26 cellular contexts compared by ENCODE assay signal in genomic region chr21:38909109-38909508, GRCh38.
DNase-seq lines count a peak whose midpoint lies in the region; ATAC-seq and TF ChIP-seq lines count a peak whose summit lies in the region.
"Had no signal": no experiment of that assay in that cellular context is flagged by ENCODE, and none has a peak within 500 bp of the region (broad histone marks: within the 10 kb centered on the region; RNA-seq: fewer than 3 reads in every experiment).

No MANE protein-coding gene starts in this region.

- H3K27me3 ChIP-seq in heart right ventricle (no peaks in the 10 kb centered on the region), hepatocyte (no peaks in the 10 kb centered on the region), gastrocnemius medialis (no peaks in the 10 kb centered on the region), uterus (no peaks in the 10 kb centered on the region)
- H3K27me3 ChIP-seq: upper lobe of left lung had no signal

- H3K79me2 ChIP-seq in hepatocyte: no peaks in the 10 kb centered on the region

- H3K27me3 Mint-ChIP-seq in immature natural killer cell (ENCODE audit: low read depth in 3 of 3): peaks cover 0 to 4% (median 1%) of the 10 kb centered on the region in 3 donors
- H3K27me3 Mint-ChIP-seq: activated CD4-positive, alpha-beta T cell treated with anti-CD3 and anti-CD28 coated beads, Interleukin-2, amount 10 ng/mL, durations not matched to agents 7 days and 5 days had no signal

- ATAC-seq in heart right ventricle: no peak
- no peak for ATAC-seq in left cardiac atrium
- ATAC-seq in gastrocnemius medialis: no peak
- no peak for ATAC-seq in GM21737 (IDR thresholded peaks at IDR 0.05; ENCODE audit: unreplicated experiment)
- ATAC-seq: GM12878 had no signal

- in situ Hi-C loops in gastrocnemius medialis (cut with MboI; ENCODE audit: low sequenced_read_pairs in 4 of 4): loop anchor here in 1 of 4 donors (10.0 kb wide), 1 partner anchor 84 kb away; no protein-coding TSS in a partner anchor

- H3K4me1 Mint-ChIP-seq in immature natural killer cell: no peaks in the 10 kb centered on the region
- H3K4me1 Mint-ChIP-seq: central memory CD8-positive, alpha-beta T cell; memory B cell had no signal

- H3K27ac ChIP-seq in heart right ventricle (peak overlapping the region; percentile 79 to 92 (median 86)), hepatocyte (peak overlapping the region; percentile 18), gastrocnemius medialis (peak overlapping the region; percentile 88 to 95 (median 92)), uterus (peak overlapping the region; percentile 87 to 88)
- H3K27ac ChIP-seq: C4-2B had no signal

- no peak overlapping the region for H3K4me3 Mint-ChIP-seq in immature natural killer cell
- H3K4me3 Mint-ChIP-seq: activated CD4-positive, alpha-beta T cell treated with anti-CD3 and anti-CD28 coated beads, Interleukin-2, amount 10 ng/mL, durations not matched to agents 7 days and 5 days; central memory CD8-positive, alpha-beta T cell; memory B cell; nephron progenitor cell; T-helper 1 cell treated with Interleukin-12 subunit alpha and Interleukin-12 subunit beta and Interleukin-4 antibody, amounts not matched to agents 30 μg/mL and 1 μg/mL, for 36 hours had no signal

- TF ChIP-seq POLR2A in gastrocnemius medialis (IDR thresholded peaks at IDR 0.05): no peak
- no peak for TF ChIP-seq POLR2A in uterus (IDR thresholded peaks at IDR 0.05)

- H3K27ac Mint-ChIP-seq in immature natural killer cell: no peak overlapping the region
- H3K27ac Mint-ChIP-seq: activated CD4-positive, alpha-beta T cell treated with anti-CD3 and anti-CD28 coated beads, Interleukin-2, amount 10 ng/mL, durations not matched to agents 7 days and 5 days; memory B cell; nephron progenitor cell; progenitor cell of endocrine pancreas; T-helper 1 cell treated with Interleukin-12 subunit alpha and Interleukin-12 subunit beta and Interleukin-4 antibody, amounts not matched to agents 30 μg/mL and 1 μg/mL, for 36 hours had no signal

- H3K36me3 ChIP-seq in heart right ventricle: no peaks in the 10 kb centered on the region
- H3K36me3 ChIP-seq in hepatocyte (replicated peaks; ENCODE audit: insufficient read depth, low read depth): no peaks in the 10 kb centered on the region
- H3K36me3 ChIP-seq in gastrocnemius medialis: no peaks in the 10 kb centered on the region
- no peaks in the 10 kb centered on the region for H3K36me3 ChIP-seq in uterus
- H3K36me3 ChIP-seq: upper lobe of left lung had no signal

- TF ChIP-seq CTCF in heart right ventricle (IDR thresholded peaks at IDR 0.05) (no peak), hepatocyte (IDR thresholded peaks at IDR 0.05; ENCODE audit: poor library complexity) (no peak), gastrocnemius medialis (IDR thresholded peaks at IDR 0.05 in 4 of 5, conservative IDR thresholded peaks at IDR 0.05 in 1 of 5) (no peak), uterus (IDR thresholded peaks at IDR 0.05) (no peak)

- H3K9me3 ChIP-seq in heart right ventricle: no peaks in the 10 kb centered on the region
- no peaks in the 10 kb centered on the region for H3K9me3 ChIP-seq in hepatocyte (ENCODE audit: low read depth)
- H3K9me3 ChIP-seq in gastrocnemius medialis: no peaks in the 10 kb centered on the region
- no peaks in the 10 kb centered on the region for H3K9me3 ChIP-seq in uterus
- H3K9me3 ChIP-seq: upper lobe of left lung had no signal

- H3K9me3 Mint-ChIP-seq in immature natural killer cell: no peaks in the 10 kb centered on the region
- H3K9me3 Mint-ChIP-seq: activated CD4-positive, alpha-beta T cell treated with anti-CD3 and anti-CD28 coated beads, Interleukin-2, amount 10 ng/mL, durations not matched to agents 7 days and 5 days; central memory CD8-positive, alpha-beta T cell; memory B cell had no signal

- H3K4me1 ChIP-seq in heart right ventricle: peaks cover 24 to 77% (median 61%) of the 10 kb centered on the region in 9 donors
- H3K4me1 ChIP-seq in hepatocyte (ENCODE audit: insufficient read depth): peaks cover 30% of the 10 kb centered on the region
- H3K4me1 ChIP-seq in gastrocnemius medialis: peaks cover 51 to 60% of the 10 kb centered on the region in 2 donors
- H3K4me1 ChIP-seq in uterus: peaks cover 11 to 17% of the 10 kb centered on the region in 2 donors

- no peaks in the 10 kb centered on the region for H4K20me1 ChIP-seq in hepatocyte (ENCODE audit: insufficient read depth, poor library complexity, severe bottlenecking)

- no peak overlapping the region for H3K4me2 ChIP-seq in hepatocyte

- 95 to 96% methylated on average over 8 of the region's 8 CpGs for WGBS in heart right ventricle, 2 donors
- WGBS in hepatocyte (ENCODE audit: low lambda C conversion rate, missing lambda C conversion rate): 87% methylated on average over 8 of the region's 8 CpGs

- H2AFZ ChIP-seq in hepatocyte: no peak overlapping the region

- no peaks in the 10 kb centered on the region for H3K36me3 Mint-ChIP-seq in immature natural killer cell
- H3K36me3 Mint-ChIP-seq: memory B cell had no signal

- intact Hi-C loops in heart right ventricle (cut with DNase I): loop anchor here in 6 of 10 donors (2.0 to 10.0 kb wide), 6 partner anchors 54 to 176 kb away; partner anchors contain the start of gene ETS2 (in 3 of the 6)
- intact Hi-C loops in left cardiac atrium (cut with DNase I): loop anchor here in 1 of 2 donors (5.0 kb wide), 1 partner anchor 102 kb away; the partner anchor contains the start of gene ETS2
- intact Hi-C loops in gastrocnemius medialis (cut with DNase I; ENCODE audit: low total_unique reads): no loop called here
- intact Hi-C loops in uterus (cut with DNase I; ENCODE audit: low total_unique reads): no loop called here

- H3K4me3 ChIP-seq in heart right ventricle (no peak overlapping the region), hepatocyte (no peak overlapping the region), gastrocnemius medialis (no peak overlapping the region), uterus (no peak overlapping the region)
- H3K4me3 ChIP-seq: GM12878, upper lobe of left lung had no signal

- H3K9me2 ChIP-seq in hepatocyte (replicated peaks; ENCODE audit: insufficient read depth): no peaks in the 10 kb centered on the region

- DNase-seq in heart right ventricle (no peak), left cardiac atrium (no peak), hepatocyte (ENCODE audit: low spot score) (no peak), gastrocnemius medialis (no peak), uterus (no peak), immature natural killer cell (no peak), Ammon's horn (ENCODE audit: low spot score) (no peak)
- DNase-seq: activated CD4-positive, alpha-beta T cell treated with anti-CD3 and anti-CD28 coated beads, Interleukin-2, amount 10 ng/mL, durations not matched to agents 7 days and 5 days; activated CD8-positive, alpha-beta memory T cell treated with anti-CD3 and anti-CD28 coated beads, Interleukin-2, amount 50 U/mL, for 48 hours; activated gamma-delta T cell; GF-D8; Kasumi-1; NCI-H1105 treated with DMSO at 0.1 percent for 48 hours; NCI-H2171; NCI-H526 treated with DMSO at 0.1 percent for 48 hours; nephron progenitor cell; SIG-M5; stimulated activated CD4-positive, alpha-beta T cell treated with anti-CD3 and anti-CD28 coated beads, Interleukin-12 subunit alpha, Interleukin-12 subunit beta, amount 100 ng/mL, for 4 hours; upper lobe of left lung had no signal

Comparison
In these comparisons a context has a peak if more than half of its experiments do, and no peak if none do; other contexts are left out.
1. H3K27ac ChIP-seq: peak in every context shown above with its lines; median percentile 92 in gastrocnemius medialis; 88 in uterus; 86 in heart right ventricle; 18 in hepatocyte.
2. intact Hi-C loops: an anchor here in heart right ventricle (2.0 to 10.0 kb wide); none called in gastrocnemius medialis and uterus.